10 cellular contexts compared by ENCODE assay signal in genomic region chr3:23726811-23727548, GRCh38.
DNase-seq lines count a peak whose midpoint lies in the region; ATAC-seq and TF ChIP-seq lines count a peak whose summit lies in the region.
"Had no signal": no experiment of that assay in that cellular context is flagged by ENCODE, and none has a peak within 500 bp of the region (broad histone marks: within the 10 kb centered on the region; RNA-seq: fewer than 3 reads in every experiment).

No MANE protein-coding gene starts in this region.

- H3K27ac ChIP-seq in ovary: no peak overlapping the region

- TF ChIP-seq CTCF in ovary (IDR thresholded peaks at IDR 0.05): no peak

- no peak for TF ChIP-seq EP300 in ovary (IDR thresholded peaks at IDR 0.05)

- WGBS in ovary, 3 donors: 82 to 90% (median 88%) methylated on average over 5 of the region's 5 CpGs

- ATAC-seq in GM18868 (IDR thresholded peaks at IDR 0.05; ENCODE audit: unreplicated experiment) (peak; percentile 69), GM21447 (IDR thresholded peaks at IDR 0.05; ENCODE audit: unreplicated experiment) (peak; percentile 81), HG03175 (IDR thresholded peaks at IDR 0.05; ENCODE audit: unreplicated experiment) (peak; percentile 83)

- no peak for TF ChIP-seq POLR2A in ovary (IDR thresholded peaks at IDR 0.05)

- H3K27me3 ChIP-seq in ovary: no peaks in the 10 kb centered on the region

- in situ Hi-C loops in G401 (cut with HindIII; ENCODE audit: low sequenced_read_pairs): no loop called here

- H3K4me3 ChIP-seq in ovary: no peak overlapping the region
- H3K4me3 ChIP-seq: PC-9 had no signal

- DNase-seq in foreskin melanocyte (peak; percentile 39), G401 (ENCODE audit: low spot score) (no peak), activated gamma-delta T cell treated with Interleukin-2 at 50 U/mL for 16 hours (no peak), ovary (no peak)
- no peak for DNase-seq in activated naive CD4-positive, alpha-beta T cell (lab: John Stamatoyannopoulos, UW)
- DNase-seq: effector CD8-positive, alpha-beta T cell; PC-9 had no signal

- intact Hi-C loops in ovary (cut with DNase I): no loop called here

- no peaks in the 10 kb centered on the region for H3K4me1 ChIP-seq in ovary (ENCODE audit: insufficient read depth)

- no peaks in the 10 kb centered on the region for H3K9me3 ChIP-seq in ovary

- H3K36me3 ChIP-seq in ovary: no peaks in the 10 kb centered on the region
